ENCODE assay signal across 11 cellular contexts in genomic region chr14:58752782-58753181, GRCh38.
A peak's percentile ranks its signal among the peaks of the same experiment; 100 is the strongest.
DNase-seq lines count a peak whose midpoint lies in the region; ATAC-seq lines count a peak whose summit lies in the region.
"Had no signal": no experiment of that assay in that cellular context is flagged by ENCODE, and none has a peak within 500 bp of the region (broad histone marks: within the 10 kb centered on the region; RNA-seq: fewer than 3 reads in every experiment).

No MANE protein-coding gene starts in this region.

- ATAC-seq in HG02571 (IDR thresholded peaks at IDR 0.05; ENCODE audit: unreplicated experiment): no peak
- no peak for ATAC-seq in HG02885 (IDR thresholded peaks at IDR 0.05; ENCODE audit: poor library complexity, unreplicated experiment)
- ATAC-seq: activated T-cell treated with anti-CD3 and anti-CD28 coated beads, Interleukin-2, amount 50 U/mL, for 72 hours had no signal

- intact Hi-C loops in cardiac septum (cut with DNase I): no loop called here

- DNase-seq in DMS 273 treated with DMSO at 0.1 percent for 48 hours (lab: John Stamatoyannopoulos, UW): peak; percentile 15
- DNase-seq in UCSD-AML1 (lab: John Stamatoyannopoulos, UW; ENCODE audit: unreplicated experiment): peak; percentile 20
- DNase-seq in cardiac septum (ENCODE audit: low spot score): peak; percentile 86
- peak; percentile 84 for DNase-seq in pons (ENCODE audit: low spot score)
- DNase-seq in NCI-H1092 treated with DMSO at 0.1 percent for 48 hours (lab: John Stamatoyannopoulos, UW): no peak
- DNase-seq in DMS114 treated with DMSO at 0.1 percent for 48 hours (lab: John Stamatoyannopoulos, UW; ENCODE audit: unreplicated experiment): no peak
- DNase-seq: activated T-cell treated with anti-CD3 and anti-CD28 coated beads, Interleukin-2, amount 50 U/mL, for 72 hours; GOT3; NCI-H82 had no signal

Comparison
In these comparisons a context has a peak if more than half of its experiments do, and no peak if none do; other contexts are left out.
1. DNase-seq: peak in DMS 273 treated with DMSO at 0.1 percent for 48 hours (single experiment), UCSD-AML1 (single experiment), cardiac septum (single experiment) and pons (single experiment); none in NCI-H1092 treated with DMSO at 0.1 percent for 48 hours (single experiment) and DMS114 treated with DMSO at 0.1 percent for 48 hours (single experiment).